ENCODE assay signal across 8 cellular contexts in the genomic region with DNA sequence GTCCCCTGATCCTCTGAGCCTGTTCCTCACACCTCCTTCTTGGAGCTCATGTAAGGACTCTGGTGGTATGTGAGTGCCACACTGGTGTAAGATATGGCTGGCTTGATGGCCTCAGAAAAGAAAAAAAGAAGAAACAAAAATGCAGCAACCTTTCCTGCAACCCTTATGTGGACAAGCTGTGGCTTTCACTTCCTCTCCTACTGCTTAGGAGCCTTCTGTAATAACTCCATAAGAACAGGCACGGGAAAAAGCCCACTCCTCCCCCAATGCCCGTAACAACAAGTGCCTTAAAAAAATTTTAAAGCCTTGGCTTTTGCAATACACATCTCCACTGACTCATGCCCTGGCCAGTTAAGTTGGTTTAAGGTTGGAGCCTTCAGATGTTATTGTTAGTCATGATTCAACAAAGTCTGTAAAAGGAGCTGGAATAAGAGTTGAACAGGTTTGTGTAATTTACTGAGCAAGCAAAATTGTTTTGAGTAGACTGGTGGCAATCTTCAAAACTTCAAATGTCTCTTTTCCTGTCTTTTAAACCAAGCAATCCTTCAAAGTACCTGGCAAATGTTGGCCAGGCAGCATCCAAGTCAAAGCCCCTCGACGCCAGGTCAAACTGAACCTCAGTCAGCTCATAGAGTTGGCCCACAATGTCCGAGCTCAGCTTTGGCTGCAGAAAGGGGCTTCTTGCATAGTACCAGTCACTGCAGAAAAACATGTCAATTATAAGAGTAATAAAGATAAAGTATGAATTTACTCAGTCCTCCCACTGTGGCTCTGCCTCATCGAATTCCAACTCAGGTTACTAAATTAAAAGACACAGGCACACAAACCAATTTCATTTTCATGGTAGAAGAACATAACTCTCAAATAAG. TPM values are rescaled to one million over a fixed set of nuclear protein-coding genes. Genes with fewer than 3 reads are reported as not detected.
DNase-seq lines count a peak whose midpoint lies in the region; ATAC-seq and TF ChIP-seq lines count a peak whose summit lies in the region.

No MANE protein-coding gene starts in this region.

- POLR2A ChIA-PET in activated CD4-positive, alpha-beta memory T cell treated with anti-CD3 and anti-CD28 coated beads for 36 hours (lab: Charles Lee) = interaction anchor here (1.1 to 1.8 kb wide), 3 partner anchors 9 to 22 kb away, joined by 3 to 4 read pairs (median 4); no protein-coding TSS in a partner anchor

- H3K9me3 ChIP-seq in tibial nerve = no peaks in the 10 kb centered on the region

- peaks cover 72% of the 10 kb centered on the region for H3K36me3 Mint-ChIP-seq in activated CD4-positive, alpha-beta memory T cell treated with anti-CD3 and anti-CD28 coated beads for 36 hours

- no peak for TF ChIP-seq POLR2A in tibial nerve (IDR thresholded peaks at IDR 0.05)

- H3K4me1 Mint-ChIP-seq in activated CD4-positive, alpha-beta memory T cell treated with anti-CD3 and anti-CD28 coated beads for 36 hours (ENCODE audit: low read depth) = peaks cover 66% of the 10 kb centered on the region

- no peaks in the 10 kb centered on the region for H3K27me3 Mint-ChIP-seq in activated CD4-positive, alpha-beta memory T cell treated with anti-CD3 and anti-CD28 coated beads for 36 hours

- H3K36me3 ChIP-seq in tibial nerve = peaks cover 0 to 97% (median 27%) of the 10 kb centered on the region in 3 donors

- no peak overlapping the region for H3K4me3 Mint-ChIP-seq in activated CD4-positive, alpha-beta memory T cell treated with anti-CD3 and anti-CD28 coated beads for 36 hours

- no peaks in the 10 kb centered on the region for H3K27me3 ChIP-seq in tibial nerve

- intact Hi-C loops in activated CD4-positive, alpha-beta memory T cell treated with anti-CD3 and anti-CD28 coated beads for 36 hours (cut with micrococcal nuclease) = no loop called here
- intact Hi-C loops in left colon (cut with DNase I, micrococcal nuclease) = no loop called here

- peak overlapping the region; percentile 70 for H3K27ac Mint-ChIP-seq in activated CD4-positive, alpha-beta memory T cell treated with anti-CD3 and anti-CD28 coated beads for 36 hours

- no peak for TF ChIP-seq CTCF in tibial nerve (IDR thresholded peaks at IDR 0.05)

- TF ChIP-seq EP300 in tibial nerve (IDR thresholded peaks at IDR 0.05) = peak in 1 of 2 donors; percentile 56

- ATAC-seq in GM21717 (IDR thresholded peaks at IDR 0.05; ENCODE audit: unreplicated experiment) (peak; percentile 63), left colon (peak; percentile 21)

- H3K4me1 ChIP-seq in tibial nerve = no peaks in the 10 kb centered on the region

- 87% methylated on average over 6 of the region's 6 CpGs for WGBS in tibial nerve, 2 donors

- H3K4me3 ChIP-seq in tibial nerve = no peak overlapping the region

- DNase-seq in AG08395 (ENCODE audit: low spot score) = peak; percentile 81
- peak; percentile 41 for DNase-seq in activated CD4-positive, alpha-beta memory T cell treated with anti-CD3 and anti-CD28 coated beads for 36 hours
- DNase-seq in left colon = no peak
- DNase-seq in OCI-M2 (lab: John Stamatoyannopoulos, UW; ENCODE audit: unreplicated experiment) = no peak
- DNase-seq in SHP77 treated with DMSO at 0.1 percent for 48 hours (lab: John Stamatoyannopoulos, UW) = no peak
- DNase-seq in tibial nerve (ENCODE audit: low spot score in 2 of 2) = no peak
- DNase-seq in islet precursor cell = no peak

- H3K9me3 Mint-ChIP-seq in activated CD4-positive, alpha-beta memory T cell treated with anti-CD3 and anti-CD28 coated beads for 36 hours = no peaks in the 10 kb centered on the region

- H3K27ac ChIP-seq in tibial nerve = no peak overlapping the region

- CTCF ChIA-PET in activated CD4-positive, alpha-beta memory T cell treated with anti-CD3 and anti-CD28 coated beads for 36 hours (lab: Charles Lee) = interaction anchor here (1.0 to 6.1 kb wide), 5 partner anchors 8 to 105 kb away, joined by 4 to 29 read pairs (median 7); no protein-coding TSS in a partner anchor

RNA-seq across cellular contexts. Expression of a gene that starts 22.9 kb away (rescaled TPM):
- total RNA-seq in activated CD4-positive, alpha-beta memory T cell treated with anti-CD3 and anti-CD28 coated beads for 36 hours = 10 to 100 TPM; 13.7 to 14.0 TPM
- total RNA-seq in left colon (10 to 100 TPM; 23.5 to 32.8 TPM), tibial nerve (10 to 100 TPM; 61.7 to 85.2 (median 67.9) TPM)

RNA-seq across cellular contexts. Expression of a gene that starts 29.5 kb away (rescaled TPM):
- 1 to 10 TPM; 4.0 TPM for total RNA-seq in activated CD4-positive, alpha-beta memory T cell treated with anti-CD3 and anti-CD28 coated beads for 36 hours
- total RNA-seq in left colon = 1 to 10 TPM in 1 of 2 donors, under 1 TPM in 1; 0.67 to 1.1 TPM
- 1 to 10 TPM in 2 of 4 donors, under 1 TPM in 1, not detected in 1; 0.87 to 2.7 (median 2.1) TPM for total RNA-seq in tibial nerve

RNA-seq across cellular contexts. Expression of a gene that starts 54.5 kb away (rescaled TPM):
- under 1 TPM in 1 of 2 experiments, not detected in 1; 0.05 TPM for total RNA-seq in activated CD4-positive, alpha-beta memory T cell treated with anti-CD3 and anti-CD28 coated beads for 36 hours
- total RNA-seq in left colon (under 1 TPM in 1 of 2 donors, not detected in 1; 0.64 TPM), tibial nerve (not detected)

Comparison
In these comparisons a context has a peak if more than half of its experiments do, and no peak if none do; other contexts are left out.
1. DNase-seq: peak in AG08395 (single experiment) and activated CD4-positive, alpha-beta memory T cell treated with anti-CD3 and anti-CD28 coated beads for 36 hours (single experiment); none in left colon (0 of 2), OCI-M2 (single experiment), SHP77 treated with DMSO at 0.1 percent for 48 hours (single experiment), tibial nerve (0 of 2) and islet precursor cell (single experiment).